Comparison of ENCODE assay signal across 24 cellular contexts in the genomic region with DNA sequence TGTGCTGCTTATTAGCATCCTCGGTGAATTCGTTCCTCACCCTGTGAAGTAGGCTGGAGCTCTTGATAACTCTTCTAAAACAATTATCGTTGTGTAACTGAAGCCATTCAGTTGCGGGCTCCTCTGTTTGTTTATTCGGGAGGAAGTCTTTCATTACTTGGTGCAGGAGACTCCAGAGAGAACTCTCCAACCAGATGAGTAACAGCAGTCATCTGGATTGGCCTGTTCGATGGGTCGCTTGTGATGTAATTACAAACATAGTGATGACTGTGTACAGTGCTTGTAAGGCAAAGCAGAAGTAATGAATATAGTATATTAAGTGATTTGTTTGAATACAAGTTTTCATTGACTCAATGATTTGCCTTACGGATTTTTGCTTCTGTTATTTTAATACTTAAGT. TPM values are rescaled to one million over a fixed set of nuclear protein-coding genes. Genes with fewer than 3 reads are reported as not detected.
DNase-seq lines count a peak whose midpoint lies in the region; ATAC-seq and TF ChIP-seq lines count a peak whose summit lies in the region.
"Had no signal": no experiment of that assay in that cellular context is flagged by ENCODE, and none has a peak within 500 bp of the region (broad histone marks: within the 10 kb centered on the region; RNA-seq: fewer than 3 reads in every experiment).

No MANE protein-coding gene starts in this region.

- H3K4me1 Mint-ChIP-seq in activated CD4-positive, alpha-beta T cell treated with anti-CD3 and anti-CD28 coated beads, Interleukin-2, amount 10 ng/mL, durations not matched to agents 24 days and 14 days = peaks cover 21% of the 10 kb centered on the region
- no peaks in the 10 kb centered on the region for H3K4me1 Mint-ChIP-seq in nephron progenitor cell

- no peak for DNase-seq in activated CD4-positive, alpha-beta T cell treated with anti-CD3 and anti-CD28 coated beads, Interleukin-2, amount 10 ng/mL, durations not matched to agents 24 days and 14 days
- DNase-seq in activated CD4-positive, alpha-beta T cell treated with anti-CD3 and anti-CD28 coated beads, Interleukin-2, amount 50 U/mL, for 48 hours = no peak
- DNase-seq in NCI-H2107 (lab: John Stamatoyannopoulos, UW) (peak; percentile 34), amniotic epithelial cell (ENCODE audit: low read depth) (peak; percentile 40), nephron progenitor cell (no peak), SHP77 (lab: John Stamatoyannopoulos, UW) (no peak), C1 segment of cervical spinal cord (lab: John Stamatoyannopoulos, UW) (no peak)
- DNase-seq: central memory CD4-positive, alpha-beta T cell; DMS153; esophagus squamous epithelium; GOT3; hippocampal formation; left ventricle myocardium inferior; NCI-H187; NCI-H345; OCI-M1; sigmoid colon; stimulated activated CD4-positive, alpha-beta T cell treated with anti-CD3 and anti-CD28 coated beads, Interleukin-4, amount 100 ng/mL, for 24 hours; stimulated activated naive CD8-positive, alpha-beta T cell treated with anti-CD3 and anti-CD28 coated beads, Interleukin-15, Interleukin-2, amounts not matched to agents 100 U/mL and 50 U/mL, for 24 hours had no signal

- H3K9me3 Mint-ChIP-seq in activated CD4-positive, alpha-beta T cell treated with anti-CD3 and anti-CD28 coated beads, Interleukin-2, amount 10 ng/mL, durations not matched to agents 24 days and 14 days = no peaks in the 10 kb centered on the region
- no peaks in the 10 kb centered on the region for H3K9me3 Mint-ChIP-seq in nephron progenitor cell
- H3K9me3 Mint-ChIP-seq: activated naive CD4-positive, alpha-beta T cell treated with anti-CD3 and anti-CD28 coated beads, Interleukin-2, amount 50 U/mL, for 24 hours; activated T-helper 2 cell treated with anti-CD3 and anti-CD28 coated beads, Interferon-gamma antibody, Interleukin-2, Interleukin-4, amounts not matched to agents 10 μg/mL and 5 μg/mL and 100 μg/mL, durations not matched to agents 14 hours and 24 hours and 36 hours had no signal

- H3K27ac Mint-ChIP-seq in activated CD4-positive, alpha-beta T cell treated with anti-CD3 and anti-CD28 coated beads, Interleukin-2, amount 10 ng/mL, durations not matched to agents 24 days and 14 days = peak overlapping the region; percentile 34
- peak overlapping the region; percentile 36 for H3K27ac Mint-ChIP-seq in nephron progenitor cell
- H3K27ac Mint-ChIP-seq: progenitor cell of endocrine pancreas had no signal

- TF ChIP-seq CTCF in nephron progenitor cell (IDR thresholded peaks at IDR 0.05) = no peak

- H3K4me3 Mint-ChIP-seq in activated CD4-positive, alpha-beta T cell treated with anti-CD3 and anti-CD28 coated beads, Interleukin-2, amount 10 ng/mL, durations not matched to agents 24 days and 14 days = no peak overlapping the region
- no peak overlapping the region for H3K4me3 Mint-ChIP-seq in nephron progenitor cell

- no peaks in the 10 kb centered on the region for H3K27me3 Mint-ChIP-seq in activated CD4-positive, alpha-beta T cell treated with anti-CD3 and anti-CD28 coated beads, Interleukin-2, amount 10 ng/mL, durations not matched to agents 24 days and 14 days
- H3K27me3 Mint-ChIP-seq in nephron progenitor cell (ENCODE audit: low read depth, poor library complexity) = peaks cover 3% of the 10 kb centered on the region
- H3K27me3 Mint-ChIP-seq: activated naive CD4-positive, alpha-beta T cell treated with anti-CD3 and anti-CD28 coated beads, Interleukin-2, amount 50 U/mL, for 24 hours; progenitor cell of endocrine pancreas had no signal

- intact Hi-C loops in activated CD4-positive, alpha-beta T cell treated with anti-CD3 and anti-CD28 coated beads, Interleukin-2, amount 10 ng/mL, durations not matched to agents 24 days and 14 days (cut with micrococcal nuclease) = no loop called here

- H3K36me3 Mint-ChIP-seq in activated CD4-positive, alpha-beta T cell treated with anti-CD3 and anti-CD28 coated beads, Interleukin-2, amount 10 ng/mL, durations not matched to agents 24 days and 14 days (ENCODE audit: low read depth) = peaks cover 53% of the 10 kb centered on the region
- H3K36me3 Mint-ChIP-seq in nephron progenitor cell (ENCODE audit: low read depth) = peaks cover 33% of the 10 kb centered on the region

- no peak for ATAC-seq in HG02884 (IDR thresholded peaks at IDR 0.05; ENCODE audit: unreplicated experiment)
- ATAC-seq: SK-N-SH treated with all-trans-retinoic acid at 6 μM for 48 hours had no signal

RNA-seq across cellular contexts. Expression of a gene that starts 10.9 kb away (rescaled TPM):
- 120 and 122 TPM in 2 replicates for total RNA-seq in activated CD4-positive, alpha-beta T cell treated with anti-CD3 and anti-CD28 coated beads, Interleukin-2, amount 10 ng/mL, durations not matched to agents 24 days and 14 days

RNA-seq across cellular contexts. Expression of a gene that starts 39.1 kb away (rescaled TPM):
- total RNA-seq in activated CD4-positive, alpha-beta T cell treated with anti-CD3 and anti-CD28 coated beads, Interleukin-2, amount 10 ng/mL, durations not matched to agents 24 days and 14 days = 0.14 and 0.21 TPM in 2 replicates
- total RNA-seq: esophagus squamous epithelium, left ventricle myocardium inferior had no signal

RNA-seq across cellular contexts. Expression of a gene that starts 52.1 kb away (rescaled TPM):
- 3.0 and 3.1 TPM in 2 replicates for total RNA-seq in activated CD4-positive, alpha-beta T cell treated with anti-CD3 and anti-CD28 coated beads, Interleukin-2, amount 10 ng/mL, durations not matched to agents 24 days and 14 days

Comparison
In these comparisons a context has a peak if more than half of its experiments do, and no peak if none do; other contexts are left out.
1. DNase-seq: peak in NCI-H2107 (single experiment) and amniotic epithelial cell (single experiment); none in activated CD4-positive, alpha-beta T cell treated with anti-CD3 and anti-CD28 coated beads, Interleukin-2, amount 10 ng/mL, durations not matched to agents 24 days and 14 days (single experiment), activated CD4-positive, alpha-beta T cell treated with anti-CD3 and anti-CD28 coated beads, Interleukin-2, amount 50 U/mL, for 48 hours (0 of 2), nephron progenitor cell (single experiment), SHP77 (0 of 2) and C1 segment of cervical spinal cord (0 of 14).